1 cellular context compared by ENCODE assay signal in genomic region chr17:81558941-81559806, GRCh38.
TF ChIP-seq lines count a peak whose summit lies in the region.

No MANE protein-coding gene starts in this region.

TF ChIP-seq in A549, 52 proteins besides CTCF, POLR2A, EP300 and RAD21 (continued from another document):
- TF ChIP-seq HMGXB4 (CRISPR knock-in tag; IDR thresholded peaks at IDR 0.05; ENCODE audit: borderline replicate concordance) (no peak), REST (IDR thresholded peaks at IDR 0.05) (no peak), HEYL (CRISPR knock-in tag; IDR thresholded peaks at IDR 0.05) (no peak), PBX3 (IDR thresholded peaks at IDR 0.05) (no peak), NFE2L2 (conservative IDR thresholded peaks at IDR 0.05; ENCODE audit: low read length) (no peak), TP53 (CRISPR knock-in tag; IDR thresholded peaks at IDR 0.05) (no peak), USF2 (IDR thresholded peaks at IDR 0.05) (no peak)
